23 cellular contexts compared by ENCODE assay signal in the genomic region with DNA sequence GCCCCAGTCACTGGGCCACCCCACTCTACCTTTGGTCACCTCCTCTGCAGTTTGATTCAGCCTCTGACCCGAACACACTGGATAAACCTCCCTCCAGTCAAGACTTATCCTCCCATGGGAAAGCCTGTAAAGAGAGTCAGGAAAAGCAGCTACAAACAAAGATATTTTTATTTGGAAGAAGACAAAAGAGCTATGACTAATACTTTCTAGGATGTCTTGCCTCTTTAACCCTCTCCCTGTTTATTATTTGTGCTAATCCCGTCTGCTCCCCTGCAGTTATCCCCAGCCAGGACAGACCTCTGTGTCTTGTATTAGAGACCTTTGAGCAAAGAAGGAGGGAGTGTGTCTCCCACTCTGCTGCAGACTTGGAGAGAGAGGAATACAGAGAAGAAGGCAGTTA.
DNase-seq lines count a peak whose midpoint lies in the region; ATAC-seq and TF ChIP-seq lines count a peak whose summit lies in the region.
"Had no signal": no experiment of that assay in that cellular context is flagged by ENCODE, and none has a peak within 500 bp of the region (broad histone marks: within the 10 kb centered on the region; RNA-seq: fewer than 3 reads in every experiment).

No MANE protein-coding gene starts in this region.

- peaks cover 22% of the 10 kb centered on the region for H3K9me3 Mint-ChIP-seq in nephron progenitor cell
- H3K9me3 Mint-ChIP-seq: activated CD4-positive, alpha-beta memory T cell treated with anti-CD3 and anti-CD28 coated beads for 36 hours; HFFc6; stimulated activated naive CD8-positive, alpha-beta T cell treated with anti-CD3 and anti-CD28 coated beads, Interleukin-15, Interleukin-2, amounts not matched to agents 100 ng/mL and 50 ng/mL, for 24 hours had no signal

- peaks cover 18% of the 10 kb centered on the region for H3K36me3 Mint-ChIP-seq in nephron progenitor cell (ENCODE audit: low read depth)
- H3K36me3 Mint-ChIP-seq: activated CD4-positive, alpha-beta memory T cell treated with anti-CD3 and anti-CD28 coated beads for 36 hours; activated naive CD8-positive, alpha-beta T cell had no signal

- H3K27me3 ChIP-seq in SJSA1 (replicated peaks) (no peaks in the 10 kb centered on the region), spleen (replicated peaks in 1 of 7) (no peaks in the 10 kb centered on the region)
- H3K27me3 ChIP-seq: neutrophil, upper lobe of left lung had no signal

- DNase-seq in ELR (ENCODE audit: low read depth) (peak; percentile 14), SJSA1 (ENCODE audit: low read depth in 1 of 2, low spot score in 2 of 2) (peak; percentile 79 to 90), fibroblast of the aortic adventitia (ENCODE audit: low read depth) (peak; percentile 25), sciatic nerve (ENCODE audit: low spot score) (no peak), nephron progenitor cell (no peak), spleen (no peak)
- no peak for DNase-seq in stimulated activated CD4-positive, alpha-beta T cell treated with anti-CD3 and anti-CD28 coated beads, Interleukin-1b, Interleukin-23, amount 100 ng/mL, for 48 hours
- DNase-seq: activated CD4-positive, alpha-beta memory T cell treated with anti-CD3 and anti-CD28 coated beads for 36 hours; COR-L47; HFFc6; midbrain; NCI-H1092 treated with DMSO at 0.1 percent for 48 hours; NCI-H2107; NCI-H526; retina; upper lobe of left lung had no signal

- no peak for TF ChIP-seq CTCF in fibroblast of the aortic adventitia (IDR thresholded peaks at IDR 0.05; ENCODE audit: insufficient read depth, low read length)
- TF ChIP-seq CTCF in nephron progenitor cell (IDR thresholded peaks at IDR 0.05), result no peak
- TF ChIP-seq CTCF in spleen (IDR thresholded peaks at IDR 0.05 in 8 of 11, conservative IDR thresholded peaks at IDR 0.05 in 3 of 11), result no peak

- no peaks in the 10 kb centered on the region for H3K27me3 Mint-ChIP-seq in nephron progenitor cell (ENCODE audit: low read depth, poor library complexity)

- intact Hi-C loops in sciatic nerve (cut with DNase I), result no loop called here
- intact Hi-C loops in spleen (cut with DNase I; ENCODE audit: low total_unique reads), result no loop called here

- H3K4me1 Mint-ChIP-seq in nephron progenitor cell, result peaks cover 24% of the 10 kb centered on the region

- peak overlapping the region; percentile 40 for H3K27ac ChIP-seq in SJSA1
- H3K27ac ChIP-seq in spleen, result no peak overlapping the region
- H3K27ac ChIP-seq: KMS-11, neutrophil, VCaP had no signal

- no peak for TF ChIP-seq POLR2A in spleen (IDR thresholded peaks at IDR 0.05)

- H3K27ac Mint-ChIP-seq in nephron progenitor cell, result no peak overlapping the region
- H3K27ac Mint-ChIP-seq: activated CD4-positive, alpha-beta memory T cell treated with anti-CD3 and anti-CD28 coated beads for 36 hours; activated naive CD8-positive, alpha-beta T cell; HFFc6; stimulated activated naive CD8-positive, alpha-beta T cell treated with anti-CD3 and anti-CD28 coated beads, Interleukin-15, Interleukin-2, amounts not matched to agents 100 ng/mL and 50 ng/mL, for 24 hours had no signal

- 55 to 73% (median 71%) methylated on average over 2 of the region's 2 CpGs for WGBS in spleen, 5 donors

- no peak overlapping the region for H3K4me3 Mint-ChIP-seq in nephron progenitor cell
- H3K4me3 Mint-ChIP-seq: activated CD4-positive, alpha-beta memory T cell treated with anti-CD3 and anti-CD28 coated beads for 36 hours; activated naive CD8-positive, alpha-beta T cell; HFFc6; stimulated activated naive CD8-positive, alpha-beta T cell treated with anti-CD3 and anti-CD28 coated beads, Interleukin-15, Interleukin-2, amounts not matched to agents 100 ng/mL and 50 ng/mL, for 24 hours had no signal

- H3K4me1 ChIP-seq in SJSA1 (replicated peaks) (peaks cover 41% of the 10 kb centered on the region), spleen (no peaks in the 10 kb centered on the region)
- H3K4me1 ChIP-seq: upper lobe of left lung had no signal

- H3K4me3 ChIP-seq in SJSA1 (no peak overlapping the region), fibroblast of the aortic adventitia (ENCODE audit: low read depth, low read length) (no peak overlapping the region), spleen (no peak overlapping the region)
- H3K4me3 ChIP-seq: upper lobe of left lung had no signal

- ATAC-seq in sciatic nerve (peak; percentile 63), GM18520 (IDR thresholded peaks at IDR 0.05; ENCODE audit: unreplicated experiment) (no peak)
- ATAC-seq: Right ventricle myocardium inferior had no signal

- H3K36me3 ChIP-seq in SJSA1, result no peaks in the 10 kb centered on the region
- H3K36me3 ChIP-seq in spleen, result no peaks in the 10 kb centered on the region
- H3K36me3 ChIP-seq: neutrophil, upper lobe of left lung had no signal

- H3K9me3 ChIP-seq in SJSA1 (replicated peaks) (no peaks in the 10 kb centered on the region), spleen (peaks cover 0 to 3% (median 0%) of the 10 kb centered on the region in 8 donors)
- H3K9me3 ChIP-seq: neutrophil, upper lobe of left lung had no signal

Comparison
In these comparisons a context has a peak if more than half of its experiments do, and no peak if none do; other contexts are left out.
1. DNase-seq: peak in ELR (single experiment), SJSA1 (2 of 2) and fibroblast of the aortic adventitia (single experiment); none in sciatic nerve (single experiment), stimulated activated CD4-positive, alpha-beta T cell treated with anti-CD3 and anti-CD28 coated beads, Interleukin-1b, Interleukin-23, amount 100 ng/mL, for 48 hours (single experiment), nephron progenitor cell (single experiment) and spleen (single experiment).